Comparison of ENCODE assay signal across 8 cellular contexts in genomic region chr1:149792502-149792901, GRCh38. TPM values are rescaled to one million over a fixed set of nuclear protein-coding genes. Genes with fewer than 3 reads are reported as not detected.
DNase-seq lines count a peak whose midpoint lies in the region; ATAC-seq, FAIRE-seq and TF ChIP-seq lines count a peak whose summit lies in the region.
"Not testable (repeated sequence)": the region's sequence is repeated elsewhere in the genome, so short reads cannot be mapped to it uniquely, and the experiment has no call there.

No MANE protein-coding gene starts in this region.

- FAIRE-seq in RCC 7860 (lab: Jason Lieb, UNC) = not testable (repeated sequence)

- peak overlapping the region; percentile 91 for H3K27ac Mint-ChIP-seq in activated T-helper 17 cell treated with anti-CD3 and anti-CD28 coated beads, Interleukin-2, amount 50 U/mL, for 72 hours

- DNase-seq in COLO668 (lab: John Stamatoyannopoulos, UW; ENCODE audit: unreplicated experiment) (peak; percentile 50), RCC 7860 (ENCODE audit: low spot score) (peak; percentile 5), erythroblast (lab: John Stamatoyannopoulos, UW) (peak; percentile 65 to 75), midbrain (lab: John Stamatoyannopoulos, UW) (peak; percentile 34)
- DNase-seq in stimulated activated CD8-positive, alpha-beta memory T cell treated with anti-CD3 and anti-CD28 coated beads, Interleukin-12 subunit alpha, Interleukin-12 subunit beta, amount 100 ng/mL, for 1 hour (ENCODE audit: low read depth) = peak; percentile 36

- H3K4me1 Mint-ChIP-seq in activated T-helper 17 cell treated with anti-CD3 and anti-CD28 coated beads, Interleukin-2, amount 50 U/mL, for 72 hours = not testable (repeated sequence)

- not testable (repeated sequence) for H3K36me3 Mint-ChIP-seq in activated T-helper 17 cell treated with anti-CD3 and anti-CD28 coated beads, Interleukin-2, amount 50 U/mL, for 72 hours (ENCODE audit: low read depth)

- H3K4me3 Mint-ChIP-seq in activated T-helper 17 cell treated with anti-CD3 and anti-CD28 coated beads, Interleukin-2, amount 50 U/mL, for 72 hours = peak overlapping the region; percentile 86

- H3K9me3 Mint-ChIP-seq in activated T-helper 17 cell treated with anti-CD3 and anti-CD28 coated beads, Interleukin-2, amount 50 U/mL, for 72 hours = not testable (repeated sequence)

- not testable (repeated sequence) for TF ChIP-seq POLR2A in erythroblast (IDR thresholded peaks at IDR 0.05; ENCODE audit: low read length)

- ATAC-seq in GM21390 (IDR thresholded peaks at IDR 0.05; ENCODE audit: unreplicated experiment) (peak; percentile 79), HG03565 (IDR thresholded peaks at IDR 0.05; ENCODE audit: unreplicated experiment) (peak; percentile 40)
- peak; percentile 73 for ATAC-seq in activated T-helper 17 cell treated with anti-CD3 and anti-CD28 coated beads, Interleukin-2, amount 50 U/mL, for 72 hours (replicated peaks)

- not testable (repeated sequence) for H3K27me3 Mint-ChIP-seq in activated T-helper 17 cell treated with anti-CD3 and anti-CD28 coated beads, Interleukin-2, amount 50 U/mL, for 72 hours

RNA-seq across cellular contexts. Expression of gene FCGR1A, which starts 10.0 kb away (rescaled TPM):
- not detected for total RNA-seq in activated T-helper 17 cell treated with anti-CD3 and anti-CD28 coated beads, Interleukin-2, amount 50 U/mL, for 72 hours

Comparison
In these comparisons a context has a peak if more than half of its experiments do, and no peak if none do; other contexts are left out.
1. Peak in every context shown above with its lines: DNase-seq and ATAC-seq.
2. DNase-seq: peak in every context shown above with its lines; median percentile 70 in erythroblast; 50 in COLO668; 36 in stimulated activated CD8-positive, alpha-beta memory T cell treated with anti-CD3 and anti-CD28 coated beads, Interleukin-12 subunit alpha, Interleukin-12 subunit beta, amount 100 ng/mL, for 1 hour; 34 in midbrain; 5 in RCC 7860.